In genomic region chr1:202333861-202334260, GRCh38 we compare ENCODE assay signal across 23 cellular contexts. TPM values are rescaled to one million over a fixed set of nuclear protein-coding genes. Genes with fewer than 3 reads are reported as not detected.
A peak's percentile ranks its signal among the peaks of the same experiment; 100 is the strongest.
DNase-seq lines count a peak whose midpoint lies in the region; ATAC-seq and TF ChIP-seq lines count a peak whose summit lies in the region.
"Had no signal": no experiment of that assay in that cellular context is flagged by ENCODE, and none has a peak within 500 bp of the region (broad histone marks: within the 10 kb centered on the region; RNA-seq: fewer than 3 reads in every experiment).

No MANE protein-coding gene starts in this region.

- H3K4me1 Mint-ChIP-seq in activated naive CD8-positive, alpha-beta T cell treated with anti-CD3 and anti-CD28 coated beads, Interleukin-2, amount 50 U/mL, for 24 hours: peaks cover 4% of the 10 kb centered on the region
- H3K4me1 Mint-ChIP-seq: CD14-positive monocyte; CD4-positive, alpha-beta memory T cell; CD8-positive, alpha-beta memory T cell had no signal

- no peak overlapping the region for H3K4me3 ChIP-seq in parathyroid adenoma (ENCODE audit: low read depth, low read length)
- H3K4me3 ChIP-seq in gastrocnemius medialis: no peak overlapping the region
- no peak overlapping the region for H3K4me3 ChIP-seq in testis
- H3K4me3 ChIP-seq: A549, BLaER1, GM12878 had no signal

- no peak overlapping the region for H3K27ac ChIP-seq in parathyroid adenoma
- H3K27ac ChIP-seq in gastrocnemius medialis: peak overlapping the region; percentile 32 to 68 (median 50)
- peak overlapping the region; percentile 26 to 29 for H3K27ac ChIP-seq in testis
- H3K27ac ChIP-seq: A549, BLaER1 had no signal

- in situ Hi-C loops in gastrocnemius medialis (cut with MboI; ENCODE audit: low sequenced_read_pairs in 4 of 4): loop anchor here (25.0 kb wide), 4 partner anchors 128 to 378 kb away; partner anchors contain the start of gene SYT2 (in 3 of the 4)

- no peaks in the 10 kb centered on the region for H3K9me3 Mint-ChIP-seq in activated naive CD8-positive, alpha-beta T cell treated with anti-CD3 and anti-CD28 coated beads, Interleukin-2, amount 50 U/mL, for 24 hours
- H3K9me3 Mint-ChIP-seq: CD14-positive monocyte; CD4-positive, alpha-beta memory T cell; CD4-positive, CD25-positive, alpha-beta regulatory T cell; CD8-positive, alpha-beta memory T cell had no signal

- no peaks in the 10 kb centered on the region for H3K27me3 Mint-ChIP-seq in activated naive CD8-positive, alpha-beta T cell treated with anti-CD3 and anti-CD28 coated beads, Interleukin-2, amount 50 U/mL, for 24 hours
- H3K27me3 Mint-ChIP-seq: CD4-positive, alpha-beta memory T cell; CD4-positive, CD25-positive, alpha-beta regulatory T cell; CD8-positive, alpha-beta memory T cell had no signal

- peaks cover 50% of the 10 kb centered on the region for H3K36me3 Mint-ChIP-seq in activated naive CD8-positive, alpha-beta T cell treated with anti-CD3 and anti-CD28 coated beads, Interleukin-2, amount 50 U/mL, for 24 hours (ENCODE audit: low read depth)

- DNase-seq in EH (ENCODE audit: low read depth) (peak; percentile 20), gastrocnemius medialis (no peak), testis (no peak), A172 (ENCODE audit: low spot score) (no peak), cardiac septum (ENCODE audit: low spot score) (no peak)
- DNase-seq in activated naive CD8-positive, alpha-beta T cell treated with anti-CD3 and anti-CD28 coated beads, Interleukin-2, amount 50 U/mL, for 24 hours: no peak
- DNase-seq: 8988T; ACHN; BE2C; C1 segment of cervical spinal cord; CD4-positive, alpha-beta memory T cell; CD4-positive, CD25-positive, alpha-beta regulatory T cell; CD8-positive, alpha-beta memory T cell; COR-L47; DMS79 treated with DMSO at 0.1 percent for 48 hours; EL; GDM1 had no signal

- H2AFZ ChIP-seq in parathyroid adenoma: no peak overlapping the region

- WGBS in testis, 2 donors: 32 to 45% methylated on average over 4 of the region's 4 CpGs

- no peak overlapping the region for H3K9ac ChIP-seq in parathyroid adenoma
- H3K9ac ChIP-seq: BLaER1 had no signal

- TF ChIP-seq POLR2A in gastrocnemius medialis (IDR thresholded peaks at IDR 0.05) (no peak), testis (IDR thresholded peaks at IDR 0.05) (no peak)

- TF ChIP-seq CTCF in parathyroid adenoma (IDR thresholded peaks at IDR 0.05): no peak
- TF ChIP-seq CTCF in gastrocnemius medialis (IDR thresholded peaks at IDR 0.05 in 4 of 5, conservative IDR thresholded peaks at IDR 0.05 in 1 of 5): no peak
- no peak for TF ChIP-seq CTCF in testis (IDR thresholded peaks at IDR 0.05)

- H3K36me3 ChIP-seq in parathyroid adenoma (ENCODE audit: control insufficient read depth, insufficient read depth, low read length) (no peaks in the 10 kb centered on the region), gastrocnemius medialis (peaks cover 0 to 5% of the 10 kb centered on the region in 2 donors), testis (ENCODE audit: low read depth, missing control alignments) (no peaks in the 10 kb centered on the region)

- H3K4me2 ChIP-seq in parathyroid adenoma (ENCODE audit: low read length): peak overlapping the region; percentile 29
- H3K4me2 ChIP-seq: A549, BLaER1 had no signal

- peak; percentile 73 to 87 for ATAC-seq in gastrocnemius medialis
- no peak for ATAC-seq in HG03378 (IDR thresholded peaks at IDR 0.05; ENCODE audit: unreplicated experiment)
- ATAC-seq in activated naive CD8-positive, alpha-beta T cell treated with anti-CD3 and anti-CD28 coated beads, Interleukin-2, amount 50 U/mL, for 24 hours: no peak
- ATAC-seq: A549, GM12878 had no signal

- intact Hi-C loops in gastrocnemius medialis (cut with DNase I; ENCODE audit: low total_unique reads) (no loop called here), testis (cut with DNase I; ENCODE audit: low total_unique reads) (no loop called here), cardiac septum (cut with DNase I) (no loop called here)

- H3K27ac Mint-ChIP-seq in activated naive CD8-positive, alpha-beta T cell treated with anti-CD3 and anti-CD28 coated beads, Interleukin-2, amount 50 U/mL, for 24 hours: no peak overlapping the region
- H3K27ac Mint-ChIP-seq: CD14-positive monocyte; CD4-positive, alpha-beta memory T cell had no signal

- H3K27me3 ChIP-seq in parathyroid adenoma (ENCODE audit: control insufficient read depth, insufficient read depth, low read length) (no peaks in the 10 kb centered on the region), gastrocnemius medialis (no peaks in the 10 kb centered on the region), testis (no peaks in the 10 kb centered on the region)
- H3K27me3 ChIP-seq: BE2C, BLaER1 had no signal

- H3K4me1 ChIP-seq in parathyroid adenoma (no peaks in the 10 kb centered on the region), gastrocnemius medialis (peaks cover 12 to 19% of the 10 kb centered on the region in 2 donors), testis (peaks cover 7% of the 10 kb centered on the region)
- H3K4me1 ChIP-seq: A549, BE2C had no signal

- no peaks in the 10 kb centered on the region for H3K9me3 ChIP-seq in parathyroid adenoma (ENCODE audit: control insufficient read depth, low read length)
- no peaks in the 10 kb centered on the region for H3K9me3 ChIP-seq in gastrocnemius medialis
- H3K9me3 ChIP-seq in testis: no peaks in the 10 kb centered on the region
- H3K9me3 ChIP-seq: A549, BE2C, BLaER1 had no signal

- H3K4me3 Mint-ChIP-seq in activated naive CD8-positive, alpha-beta T cell treated with anti-CD3 and anti-CD28 coated beads, Interleukin-2, amount 50 U/mL, for 24 hours: no peak overlapping the region
- H3K4me3 Mint-ChIP-seq: CD14-positive monocyte; CD4-positive, alpha-beta memory T cell; CD4-positive, CD25-positive, alpha-beta regulatory T cell; CD8-positive, alpha-beta memory T cell had no signal

- no peaks in the 10 kb centered on the region for H3K79me2 ChIP-seq in parathyroid adenoma

RNA-seq across cellular contexts. Expression of gene UBE2T, which starts 7.9 kb away (rescaled TPM):
- total RNA-seq in gastrocnemius medialis: 10 to 100 TPM in 2 of 4 donors, 1 to 10 TPM in 2; 6.7 to 15.0 (median 10.1) TPM
- total RNA-seq in testis: 10 to 100 TPM; 29.9 to 43.9 TPM
- 49.0 TPM for polyA plus RNA-seq in testis (ENCODE audit: insufficient read depth, low read depth, low replicate concordance)
- 202 and 205 TPM in 2 replicates for total RNA-seq in A172 (2014; rRNA removed; shearing (Covaris generic))
- 7.9 TPM for total RNA-seq in cardiac septum

RNA-seq across cellular contexts. Expression of gene PPP1R12B, which starts 14.6 kb away (rescaled TPM):
- total RNA-seq in gastrocnemius medialis (100 to 1,000 TPM; 127 to 207 (median 139) TPM), testis (10 to 100 TPM; 54.6 to 61.2 TPM), cardiac septum (428 TPM)
- 32.6 TPM for polyA plus RNA-seq in testis (ENCODE audit: insufficient read depth, low read depth, low replicate concordance)
- 5.6 and 15.6 TPM in 2 replicates for total RNA-seq in A172 (2014; rRNA removed; shearing (Covaris generic))

Comparison
In these comparisons a context has a peak if more than half of its experiments do, and no peak if none do; other contexts are left out.
1. ATAC-seq: peak in gastrocnemius medialis (2 of 2); none in HG03378 (single experiment) and activated naive CD8-positive, alpha-beta T cell treated with anti-CD3 and anti-CD28 coated beads, Interleukin-2, amount 50 U/mL, for 24 hours (single experiment).